Comparison of ENCODE assay signal across 8 cellular contexts in the genomic region with DNA sequence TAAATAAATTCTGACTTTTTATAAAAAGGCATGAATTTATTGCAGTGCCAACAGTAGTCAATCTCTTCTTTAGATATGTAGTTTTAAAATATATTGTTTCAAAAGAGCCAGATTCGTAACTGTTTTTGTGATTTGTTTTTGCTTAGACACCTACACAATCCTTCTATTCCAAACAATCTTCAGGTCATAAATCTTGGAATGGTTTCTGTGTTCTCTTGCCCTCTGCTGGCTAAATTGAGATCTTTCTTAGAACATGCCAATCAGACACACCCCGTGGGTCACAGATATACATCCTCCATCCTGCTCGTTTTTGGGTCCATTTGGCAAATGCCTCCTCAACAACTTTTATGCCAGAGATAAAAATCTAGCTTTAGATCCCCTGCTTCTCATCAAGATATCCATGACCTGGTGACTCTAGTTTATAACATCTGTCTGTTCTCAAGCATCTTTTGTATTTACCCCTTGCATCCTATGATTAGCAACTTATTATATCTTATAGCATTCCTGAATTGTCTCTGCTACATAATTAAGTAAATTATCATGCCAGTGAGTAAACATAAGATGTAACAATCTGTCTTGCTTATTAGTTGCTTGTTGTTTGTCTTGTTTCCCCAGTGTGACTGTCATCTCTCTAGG. TPM values are rescaled to one million over a fixed set of nuclear protein-coding genes. Genes with fewer than 3 reads are reported as not detected.
DNase-seq lines count a peak whose midpoint lies in the region; ATAC-seq and TF ChIP-seq lines count a peak whose summit lies in the region.

No MANE protein-coding gene starts in this region.

- H2AFZ ChIP-seq in smooth muscle cell (ENCODE audit: low read depth) = no peak overlapping the region

- 17% methylated on average over 3 of the region's 3 CpGs for WGBS in smooth muscle cell (ENCODE audit: low lambda C conversion rate)

- no peaks in the 10 kb centered on the region for H4K20me1 ChIP-seq in smooth muscle cell (ENCODE audit: low read depth)

- no peaks in the 10 kb centered on the region for H3K79me2 ChIP-seq in smooth muscle cell (ENCODE audit: low read depth)

- peak; percentile 78 for TF ChIP-seq CTCF in LNCAP (IDR thresholded peaks at IDR 0.05)
- TF ChIP-seq CTCF in RWPE2 (IDR thresholded peaks at IDR 0.05; ENCODE audit: poor library complexity, severe bottlenecking) = peak; percentile 82
- TF ChIP-seq CTCF in foreskin fibroblast (IDR thresholded peaks at IDR 0.05; ENCODE audit: low read depth, low read length) = peak; percentile 38
- TF ChIP-seq CTCF in smooth muscle cell (IDR thresholded peaks at IDR 0.05; ENCODE audit: borderline replicate concordance, insufficient read depth, poor library complexity, severe bottlenecking) = peak; percentile 49

- H3K9me3 ChIP-seq in RWPE2 (ENCODE audit: severe bottlenecking) (no peaks in the 10 kb centered on the region), smooth muscle cell (replicated peaks; ENCODE audit: low read depth) (no peaks in the 10 kb centered on the region)

- no peak overlapping the region for H3K9ac ChIP-seq in smooth muscle cell (ENCODE audit: low read depth)

- no peak overlapping the region for H3K27ac ChIP-seq in RWPE2 (ENCODE audit: poor library complexity, severe bottlenecking)
- no peak overlapping the region for H3K27ac ChIP-seq in smooth muscle cell (ENCODE audit: low read depth)

- peak; percentile 46 to 86 (median 61) for DNase-seq in NCI-H1417 (lab: John Stamatoyannopoulos, UW)
- no peak for DNase-seq in NCI-H1417 treated with DMSO at 0.1 percent for 48 hours (lab: John Stamatoyannopoulos, UW)
- DNase-seq in RWPE2 (ENCODE audit: low spot score) = no peak
- DNase-seq in foreskin fibroblast = peak in 1 of 2 donors; percentile 63
- no peak for DNase-seq in smooth muscle cell (lab: John Stamatoyannopoulos, UW; ENCODE audit: unreplicated experiment)

- no peaks in the 10 kb centered on the region for H3K27me3 ChIP-seq in RWPE2 (ENCODE audit: insufficient read depth, poor library complexity, severe bottlenecking)
- peaks cover 7% of the 10 kb centered on the region for H3K27me3 ChIP-seq in smooth muscle cell (ENCODE audit: low read depth)

- H3K4me3 ChIP-seq in RWPE2 (ENCODE audit: severe bottlenecking) (no peak overlapping the region), foreskin fibroblast (ENCODE audit: low read depth in 1 of 2, low read length in 2 of 2) (no peak overlapping the region), smooth muscle cell (no peak overlapping the region)

- no peaks in the 10 kb centered on the region for H3K36me3 ChIP-seq in RWPE2 (ENCODE audit: low read depth)
- peaks cover 3% of the 10 kb centered on the region for H3K36me3 ChIP-seq in smooth muscle cell (ENCODE audit: low read depth)

- H3F3A ChIP-seq in smooth muscle cell (ENCODE audit: low read depth) = no peaks in the 10 kb centered on the region

- peaks cover 1% of the 10 kb centered on the region for H3K4me1 ChIP-seq in RWPE2 (ENCODE audit: insufficient read depth, poor library complexity, severe bottlenecking)
- peaks cover 1% of the 10 kb centered on the region for H3K4me1 ChIP-seq in smooth muscle cell (ENCODE audit: low read depth)

- peak; percentile 83 for ATAC-seq in RWPE2 (ENCODE audit: low read depth)
- ATAC-seq in GM19397 (IDR thresholded peaks at IDR 0.05; ENCODE audit: unreplicated experiment) = no peak
- no peak for ATAC-seq in HG02759 (IDR thresholded peaks at IDR 0.05; ENCODE audit: unreplicated experiment)

- H3K4me2 ChIP-seq in smooth muscle cell = no peak overlapping the region

RNA-seq across cellular contexts. Expression of a gene that starts 35.3 kb away (rescaled TPM):
- 150 and 155 TPM in 2 replicates for total RNA-seq in smooth muscle cell
- polyA plus RNA-seq in smooth muscle cell = 70.5 and 82.9 TPM in 2 replicates

Comparison
In these comparisons a context has a peak if more than half of its experiments do, and no peak if none do; other contexts are left out.
1. DNase-seq: peak in NCI-H1417 (3 of 3); none in NCI-H1417 treated with DMSO at 0.1 percent for 48 hours (single experiment), RWPE2 (single experiment) and smooth muscle cell (single experiment).
2. Peak in every context shown above with its lines, with median percentiles within 50 percentile points of each other: CTCF ChIP-seq.